ENCODE assay signal across 24 cellular contexts in genomic region chr6:144921206-144921975, GRCh38.
DNase-seq lines count a peak whose midpoint lies in the region; ATAC-seq and TF ChIP-seq lines count a peak whose summit lies in the region.
"Had no signal": no experiment of that assay in that cellular context is flagged by ENCODE, and none has a peak within 500 bp of the region (broad histone marks: within the 10 kb centered on the region; RNA-seq: fewer than 3 reads in every experiment).

No MANE protein-coding gene starts in this region.

- TF ChIP-seq CTCF in IMR-90 (conservative IDR thresholded peaks at IDR 0.05; ENCODE audit: low read depth, low read length) (no peak), right lobe of liver (IDR thresholded peaks at IDR 0.05) (no peak), progenitor cell of endocrine pancreas (IDR thresholded peaks at IDR 0.05; ENCODE audit: unreplicated experiment) (no peak)

- H3K36me3 Mint-ChIP-seq in progenitor cell of endocrine pancreas (ENCODE audit: insufficient read depth), result peaks cover 3% of the 10 kb centered on the region
- H3K36me3 Mint-ChIP-seq: activated naive CD8-positive, alpha-beta T cell; stimulated activated naive B cell treated with anti-CD40 and anti-IgM and Interleukin-4, amounts not matched to agents 10 μg/mL and 1 μg/mL and 100 μg/mL, for 72 hours had no signal

- POLR2A ChIA-PET in IMR-90 (lab: Charles Lee; ENCODE audit: unreplicated experiment), result no interaction called here

- WGBS in IMR-90 (ENCODE audit: extremely low coverage in 2 of 2, insufficient read length in 1 of 2), 2 experiments, result 100% methylated on average over 1 of the region's 6 CpGs; no CpG with 5 or more reads in 1 of the 2 experiments
- 23% methylated on average over 5 of the region's 6 CpGs for WGBS in right lobe of liver (ENCODE audit: insufficient coverage, low coverage, low lambda C conversion rate, missing lambda C conversion rate)

- H3K4me2 ChIP-seq in IMR-90 (ENCODE audit: low read depth, low read length), result no peak overlapping the region

- peak overlapping the region; percentile 67 for H2AFZ ChIP-seq in IMR-90 (replicated peaks; ENCODE audit: low read length, poor library complexity)

- H3K9me3 ChIP-seq in IMR-90 (ENCODE audit: control insufficient read depth, insufficient read depth, low read length), result no peaks in the 10 kb centered on the region
- no peaks in the 10 kb centered on the region for H3K9me3 ChIP-seq in right lobe of liver
- H3K9me3 ChIP-seq: HAP-1, Peyer's patch, psoas muscle, upper lobe of right lung had no signal

- intact Hi-C loops in IMR-90 (cut with micrococcal nuclease) (no loop called here), right lobe of liver (cut with DNase I) (no loop called here)

- peaks cover 26% of the 10 kb centered on the region for H3K4me1 Mint-ChIP-seq in progenitor cell of endocrine pancreas (ENCODE audit: low read depth)
- H3K4me1 Mint-ChIP-seq: stimulated activated naive B cell treated with anti-CD40 and anti-IgM and Interleukin-4, amounts not matched to agents 10 μg/mL and 1 μg/mL and 100 μg/mL, for 72 hours had no signal

- no peak overlapping the region for H3K56ac ChIP-seq in IMR-90 (ENCODE audit: extremely low read depth, insufficient read depth, low read length)

- H3K4me3 ChIP-seq in IMR-90 (ENCODE audit: insufficient read depth, low read depth, low read length) (no peak overlapping the region), right lobe of liver (no peak overlapping the region)
- H3K4me3 ChIP-seq: cardiac muscle cell, HAP-1, Peyer's patch, psoas muscle, upper lobe of right lung had no signal

- H3K23ac ChIP-seq in IMR-90 (ENCODE audit: low read depth, low read length), result no peak overlapping the region

- DNase-seq in IMR-90 (no peak), glomerular visceral epithelial cell (ENCODE audit: extremely low spot score) (peak; percentile 21), right lobe of liver (peak in 2 of 3 donors; percentile 20 to 57), progenitor cell of endocrine pancreas (ENCODE audit: low spot score, unreplicated experiment) (no peak), hippocampal formation (lab: John Stamatoyannopoulos, UW) (no peak)
- DNase-seq: activated effector memory CD4-positive, alpha-beta T cell treated with Interleukin-2 at 50 U/mL for 16 hours; COR-L47; DMS79; effector CD4-positive, alpha-beta T cell; NCI-H1417; NCI-H2081; NCI-H226; Peyer's patch; psoas muscle; SHP77 treated with DMSO at 0.1 percent for 48 hours; stimulated activated naive B cell treated with anti-CD40 and anti-IgM and Interleukin-4, amounts not matched to agents 10 μg/mL and 1 μg/mL and 100 μg/mL, for 72 hours; upper lobe of right lung had no signal

- no peaks in the 10 kb centered on the region for H3K27me3 Mint-ChIP-seq in progenitor cell of endocrine pancreas

- H2AK9ac ChIP-seq in IMR-90 (replicated peaks; ENCODE audit: low read depth, low read length, poor library complexity), result no peak overlapping the region

- H3K4ac ChIP-seq in IMR-90 (ENCODE audit: low read depth, low read length), result no peak overlapping the region

- H3K4me3 Mint-ChIP-seq in progenitor cell of endocrine pancreas (ENCODE audit: low read depth), result no peak overlapping the region
- H3K4me3 Mint-ChIP-seq: activated naive CD8-positive, alpha-beta T cell; stimulated activated naive B cell treated with anti-CD40 and anti-IgM and Interleukin-4, amounts not matched to agents 10 μg/mL and 1 μg/mL and 100 μg/mL, for 72 hours had no signal

- ATAC-seq in IMR-90 (ENCODE audit: low read depth) (no peak), right lobe of liver (peak; percentile 82 to 92 (median 85)), GM18511 (IDR thresholded peaks at IDR 0.05; ENCODE audit: unreplicated experiment) (no peak), GM21367 (IDR thresholded peaks at IDR 0.05; ENCODE audit: unreplicated experiment) (no peak)
- ATAC-seq: stimulated activated naive B cell treated with anti-CD40 and anti-IgM and Interleukin-4, amounts not matched to agents 10 μg/mL and 1 μg/mL and 100 μg/mL, for 72 hours had no signal

- no peak overlapping the region for H3K27ac ChIP-seq in IMR-90 (ENCODE audit: insufficient read depth, low read length)
- H3K27ac ChIP-seq in right lobe of liver, result peak overlapping the region; percentile 40 to 83 (median 71)
- H3K27ac ChIP-seq: C4-2B, cardiac muscle cell, epithelial cell of prostate, Peyer's patch, psoas muscle, upper lobe of right lung had no signal

- BruUV-seq in IMR-90 (replicated peaks; lab: Mats Ljungman, UMichigan), result no TSS peak

- H2BK120ac ChIP-seq in IMR-90 (ENCODE audit: low read depth, low read length), result no peak overlapping the region

- in situ Hi-C loops in IMR-90 (cut with MboI; ENCODE audit: low sequenced_read_pairs), result no loop called here

- H2BK20ac ChIP-seq in IMR-90 (ENCODE audit: low read depth, low read length), result no peak overlapping the region

- H3K27ac Mint-ChIP-seq in progenitor cell of endocrine pancreas, result peak overlapping the region; percentile 90
- H3K27ac Mint-ChIP-seq: activated naive CD8-positive, alpha-beta T cell; stimulated activated naive B cell treated with anti-CD40 and anti-IgM and Interleukin-4, amounts not matched to agents 10 μg/mL and 1 μg/mL and 100 μg/mL, for 72 hours had no signal

- peaks cover 13% of the 10 kb centered on the region for H3K9me3 Mint-ChIP-seq in progenitor cell of endocrine pancreas (ENCODE audit: low read depth)
- H3K9me3 Mint-ChIP-seq: stimulated activated naive B cell treated with anti-CD40 and anti-IgM and Interleukin-4, amounts not matched to agents 10 μg/mL and 1 μg/mL and 100 μg/mL, for 72 hours had no signal

- H2AK5ac ChIP-seq in IMR-90 (ENCODE audit: low read depth, low read length), result no peak overlapping the region; the same call in 1 of the 2 replicates

- dilution Hi-C loops in IMR-90 (cut with HindIII; ENCODE audit: low sequenced_read_pairs, unreplicated experiment), result no loop called here

- no peaks in the 10 kb centered on the region for H3K79me1 ChIP-seq in IMR-90 (ENCODE audit: low read depth in 1 of 2, low read length in 2 of 2)

- no peaks in the 10 kb centered on the region for H4K20me1 ChIP-seq in IMR-90 (ENCODE audit: insufficient read depth, low read length)

- no peak for TF ChIP-seq POLR2A in IMR-90 (IDR thresholded peaks at IDR 0.05; ENCODE audit: low read depth, low read length)
- no peak for TF ChIP-seq POLR2A in right lobe of liver (IDR thresholded peaks at IDR 0.05)

- no peak overlapping the region for H2BK15ac ChIP-seq in IMR-90 (ENCODE audit: low read depth, low read length)

- no peak overlapping the region for H4K5ac ChIP-seq in IMR-90 (ENCODE audit: low read depth, low read length)

- H3K9ac ChIP-seq in IMR-90 (ENCODE audit: low read depth, low read length), result no peak overlapping the region

- no peak for TF ChIP-seq RAD21 in IMR-90 (IDR thresholded peaks at IDR 0.05; ENCODE audit: low read length)

- H4K8ac ChIP-seq in IMR-90 (ENCODE audit: low read depth in 2 of 2, low read length in 2 of 2), result 0 out of 4 replicates have a peak overlapping the region, but pooled peaks of 1 of the 2 experiments have one; percentile 25

- H3K14ac ChIP-seq in IMR-90 (replicated peaks; ENCODE audit: low read depth, low read length), result no peak overlapping the region

- H3K18ac ChIP-seq in IMR-90 (ENCODE audit: low read depth, low read length), result no peak overlapping the region

- no peak overlapping the region for H4K91ac ChIP-seq in IMR-90 (ENCODE audit: insufficient read depth, low read depth, low read length)

- CTCF ChIA-PET in IMR-90 (lab: Yijun Ruan, JAX), result interaction anchor here (1.1 kb wide), 1 partner anchor 15 kb away, joined by 3 read pairs; no protein-coding TSS in a partner anchor

- H2BK5ac ChIP-seq in IMR-90 (ENCODE audit: low read depth, low read length, poor library complexity, severe bottlenecking), result no peak overlapping the region

- H3K27me3 ChIP-seq in IMR-90 (ENCODE audit: control insufficient read depth, insufficient read depth, low read length) (no peaks in the 10 kb centered on the region), right lobe of liver (no peaks in the 10 kb centered on the region)
- H3K27me3 ChIP-seq: cardiac muscle cell, Peyer's patch, upper lobe of right lung had no signal

- H3K9me1 ChIP-seq in IMR-90 (ENCODE audit: insufficient read depth, low read length), result no peaks in the 10 kb centered on the region; the same call in 1 of the 2 replicates

- H3K4me1 ChIP-seq in IMR-90 (ENCODE audit: control insufficient read depth, insufficient read depth, low read length), result no peaks in the 10 kb centered on the region
- peaks cover 0 to 32% (median 13%) of the 10 kb centered on the region in 4 donors for H3K4me1 ChIP-seq in right lobe of liver
- H3K4me1 ChIP-seq: Peyer's patch, psoas muscle, upper lobe of right lung had no signal

- H3K36me3 ChIP-seq in IMR-90 (ENCODE audit: control insufficient read depth, insufficient read depth, low read length), result no peaks in the 10 kb centered on the region
- no peaks in the 10 kb centered on the region for H3K36me3 ChIP-seq in right lobe of liver
- H3K36me3 ChIP-seq: cardiac muscle cell, HAP-1, Peyer's patch, upper lobe of right lung had no signal

TF ChIP-seq in IMR-90, 13 proteins besides CTCF, POLR2A, EP300 and RAD21 (continues in another document):
- no peak for TF ChIP-seq FOS (IDR thresholded peaks at IDR 0.05; ENCODE audit: low read depth, low read length)
- no peak for TF ChIP-seq ELK1 (IDR thresholded peaks at IDR 0.05; ENCODE audit: borderline replicate concordance, low read depth, low read length)
- no peak for TF ChIP-seq RCOR1 (IDR thresholded peaks at IDR 0.05; ENCODE audit: insufficient replicate concordance, low read length)
- TF ChIP-seq CEBPB (IDR thresholded peaks at IDR 0.05; ENCODE audit: low read depth, low read length), result no peak
- TF ChIP-seq CHD1 (IDR thresholded peaks at IDR 0.05; ENCODE audit: low read depth, low read length), result no peak
- no peak for TF ChIP-seq SMC3 (IDR thresholded peaks at IDR 0.05; ENCODE audit: low read depth, low read length)
- TF ChIP-seq MXI1 (IDR thresholded peaks at IDR 0.05; ENCODE audit: borderline replicate concordance, low read depth, low read length), result no peak
- no peak for TF ChIP-seq BHLHE40 (IDR thresholded peaks at IDR 0.05; ENCODE audit: low read depth, low read length)
- no peak for TF ChIP-seq RFX5 (IDR thresholded peaks at IDR 0.05; ENCODE audit: low read depth, low read length)

Comparison
In these comparisons a context has a peak if more than half of its experiments do, and no peak if none do; other contexts are left out.
1. ATAC-seq: peak in right lobe of liver (4 of 4); none in IMR-90 (single experiment), GM18511 (single experiment) and GM21367 (single experiment).
2. DNase-seq: peak in glomerular visceral epithelial cell (single experiment) and right lobe of liver (2 of 3); none in IMR-90 (single experiment), progenitor cell of endocrine pancreas (single experiment) and hippocampal formation (0 of 2).